1 cellular context compared by ENCODE assay signal in the genomic region with DNA sequence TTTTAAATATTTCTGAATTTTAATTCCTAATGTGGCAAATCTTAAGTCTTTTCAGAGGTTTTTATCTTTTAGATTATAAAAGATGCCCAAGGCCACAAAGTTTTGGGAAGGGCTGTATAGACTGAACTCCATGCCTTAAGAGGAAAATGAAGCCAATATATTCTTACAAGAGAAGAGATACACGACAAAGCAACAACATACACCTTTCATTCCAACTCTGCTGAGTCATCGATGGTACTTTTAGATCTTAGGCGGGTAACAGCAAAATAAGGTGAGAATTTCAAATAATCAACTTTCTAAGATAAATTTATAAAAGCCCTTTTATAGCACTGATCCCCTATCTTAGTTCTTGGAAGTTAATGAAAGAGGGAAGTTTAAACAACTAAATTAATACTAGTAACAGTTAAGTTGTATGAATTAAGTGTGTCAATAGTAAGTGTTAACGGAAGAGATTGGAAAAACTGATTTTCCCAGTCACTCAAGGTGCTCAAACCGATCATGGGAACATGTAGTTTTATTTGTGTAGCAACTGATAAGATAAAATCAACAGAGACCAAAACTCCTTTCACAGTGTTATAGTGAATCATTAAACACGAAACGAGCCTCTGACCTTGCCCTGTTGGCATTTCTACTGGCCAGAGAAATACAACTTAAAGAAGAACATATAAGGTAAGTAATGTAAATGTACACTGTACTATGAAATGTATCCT.
TF ChIP-seq lines count a peak whose summit lies in the region.

No MANE protein-coding gene starts in this region.

TF ChIP-seq in HepG2, 621 proteins besides CTCF, POLR2A, EP300 and RAD21 (continued from another document and continues in another):
- TF ChIP-seq, protein P1, sequence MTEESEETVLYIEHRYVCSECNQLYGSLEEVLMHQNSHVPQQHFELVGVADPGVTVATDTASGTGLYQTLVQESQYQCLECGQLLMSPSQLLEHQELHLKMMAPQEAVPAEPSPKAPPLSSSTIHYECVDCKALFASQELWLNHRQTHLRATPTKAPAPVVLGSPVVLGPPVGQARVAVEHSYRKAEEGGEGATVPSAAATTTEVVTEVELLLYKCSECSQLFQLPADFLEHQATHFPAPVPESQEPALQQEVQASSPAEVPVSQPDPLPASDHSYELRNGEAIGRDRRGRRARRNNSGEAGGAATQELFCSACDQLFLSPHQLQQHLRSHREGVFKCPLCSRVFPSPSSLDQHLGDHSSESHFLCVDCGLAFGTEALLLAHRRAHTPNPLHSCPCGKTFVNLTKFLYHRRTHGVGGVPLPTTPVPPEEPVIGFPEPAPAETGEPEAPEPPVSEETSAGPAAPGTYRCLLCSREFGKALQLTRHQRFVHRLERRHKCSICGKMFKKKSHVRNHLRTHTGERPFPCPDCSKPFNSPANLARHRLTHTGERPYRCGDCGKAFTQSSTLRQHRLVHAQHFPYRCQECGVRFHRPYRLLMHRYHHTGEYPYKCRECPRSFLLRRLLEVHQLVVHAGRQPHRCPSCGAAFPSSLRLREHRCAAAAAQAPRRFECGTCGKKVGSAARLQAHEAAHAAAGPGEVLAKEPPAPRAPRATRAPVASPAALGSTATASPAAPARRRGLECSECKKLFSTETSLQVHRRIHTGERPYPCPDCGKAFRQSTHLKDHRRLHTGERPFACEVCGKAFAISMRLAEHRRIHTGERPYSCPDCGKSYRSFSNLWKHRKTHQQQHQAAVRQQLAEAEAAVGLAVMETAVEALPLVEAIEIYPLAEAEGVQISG (CRISPR knock-in tag; IDR thresholded peaks at IDR 0.05), result no peak
- TF ChIP-seq KDM6A (CRISPR knock-in tag; IDR thresholded peaks at IDR 0.05; ENCODE audit: low read depth) (peak; percentile 29; the same call in 1 of the 2 replicates), ZMYM2 (CRISPR knock-in tag; IDR thresholded peaks at IDR 0.05) (no peak), MYC (CRISPR knock-in tag; IDR thresholded peaks at IDR 0.05; ENCODE audit: borderline replicate concordance) (no peak), ZSCAN12 (CRISPR knock-in tag; IDR thresholded peaks at IDR 0.05) (no peak), TBX2 (CRISPR knock-in tag; IDR thresholded peaks at IDR 0.05; ENCODE audit: borderline replicate concordance) (peak; percentile 70; the same call in 1 of the 2 replicates), GATAD2A (CRISPR knock-in tag; IDR thresholded peaks at IDR 0.05) (peak; percentile 56), GFI1 (CRISPR knock-in tag; IDR thresholded peaks at IDR 0.05; ENCODE audit: borderline replicate concordance) (peak; percentile 97), FOXO1 (CRISPR knock-in tag; IDR thresholded peaks at IDR 0.05) (no peak), ZNF83 (CRISPR knock-in tag; IDR thresholded peaks at IDR 0.05; ENCODE audit: borderline replicate concordance) (no peak), FOXA3 (CRISPR knock-in tag; IDR thresholded peaks at IDR 0.05) (peak; percentile 87), SOX5 (CRISPR knock-in tag; IDR thresholded peaks at IDR 0.05; ENCODE audit: borderline replicate concordance) (peak; percentile 69; the same call in 1 of the 2 replicates), NFIC (IDR thresholded peaks at IDR 0.05; ENCODE audit: low read length) (peak; percentile 54; the same call in 1 of the 2 replicates), GATA4 (IDR thresholded peaks at IDR 0.05; ENCODE audit: borderline replicate concordance, low read depth) (peak; percentile 79; the same call in 1 of the 2 replicates), MED1 (CRISPR knock-in tag; IDR thresholded peaks at IDR 0.05) (0 out of 2 replicates have a peak, but pooled peaks have one; percentile 30)
- TF ChIP-seq, protein P2, sequence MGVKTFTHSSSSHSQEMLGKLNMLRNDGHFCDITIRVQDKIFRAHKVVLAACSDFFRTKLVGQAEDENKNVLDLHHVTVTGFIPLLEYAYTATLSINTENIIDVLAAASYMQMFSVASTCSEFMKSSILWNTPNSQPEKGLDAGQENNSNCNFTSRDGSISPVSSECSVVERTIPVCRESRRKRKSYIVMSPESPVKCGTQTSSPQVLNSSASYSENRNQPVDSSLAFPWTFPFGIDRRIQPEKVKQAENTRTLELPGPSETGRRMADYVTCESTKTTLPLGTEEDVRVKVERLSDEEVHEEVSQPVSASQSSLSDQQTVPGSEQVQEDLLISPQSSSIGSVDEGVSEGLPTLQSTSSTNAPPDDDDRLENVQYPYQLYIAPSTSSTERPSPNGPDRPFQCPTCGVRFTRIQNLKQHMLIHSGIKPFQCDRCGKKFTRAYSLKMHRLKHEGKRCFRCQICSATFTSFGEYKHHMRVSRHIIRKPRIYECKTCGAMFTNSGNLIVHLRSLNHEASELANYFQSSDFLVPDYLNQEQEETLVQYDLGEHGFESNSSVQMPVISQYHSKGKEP (CRISPR knock-in tag; IDR thresholded peaks at IDR 0.05), result no peak
- TF ChIP-seq, protein P3, sequence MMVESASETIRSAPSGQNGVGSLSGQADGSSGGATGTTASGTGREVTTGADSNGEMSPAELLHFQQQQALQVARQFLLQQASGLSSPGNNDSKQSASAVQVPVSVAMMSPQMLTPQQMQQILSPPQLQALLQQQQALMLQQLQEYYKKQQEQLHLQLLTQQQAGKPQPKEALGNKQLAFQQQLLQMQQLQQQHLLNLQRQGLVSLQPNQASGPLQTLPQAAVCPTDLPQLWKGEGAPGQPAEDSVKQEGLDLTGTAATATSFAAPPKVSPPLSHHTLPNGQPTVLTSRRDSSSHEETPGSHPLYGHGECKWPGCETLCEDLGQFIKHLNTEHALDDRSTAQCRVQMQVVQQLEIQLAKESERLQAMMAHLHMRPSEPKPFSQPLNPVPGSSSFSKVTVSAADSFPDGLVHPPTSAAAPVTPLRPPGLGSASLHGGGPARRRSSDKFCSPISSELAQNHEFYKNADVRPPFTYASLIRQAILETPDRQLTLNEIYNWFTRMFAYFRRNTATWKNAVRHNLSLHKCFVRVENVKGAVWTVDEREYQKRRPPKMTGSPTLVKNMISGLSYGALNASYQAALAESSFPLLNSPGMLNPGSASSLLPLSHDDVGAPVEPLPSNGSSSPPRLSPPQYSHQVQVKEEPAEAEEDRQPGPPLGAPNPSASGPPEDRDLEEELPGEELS (CRISPR knock-in tag; IDR thresholded peaks at IDR 0.05), result peak; percentile 78
- TF ChIP-seq, protein P4, sequence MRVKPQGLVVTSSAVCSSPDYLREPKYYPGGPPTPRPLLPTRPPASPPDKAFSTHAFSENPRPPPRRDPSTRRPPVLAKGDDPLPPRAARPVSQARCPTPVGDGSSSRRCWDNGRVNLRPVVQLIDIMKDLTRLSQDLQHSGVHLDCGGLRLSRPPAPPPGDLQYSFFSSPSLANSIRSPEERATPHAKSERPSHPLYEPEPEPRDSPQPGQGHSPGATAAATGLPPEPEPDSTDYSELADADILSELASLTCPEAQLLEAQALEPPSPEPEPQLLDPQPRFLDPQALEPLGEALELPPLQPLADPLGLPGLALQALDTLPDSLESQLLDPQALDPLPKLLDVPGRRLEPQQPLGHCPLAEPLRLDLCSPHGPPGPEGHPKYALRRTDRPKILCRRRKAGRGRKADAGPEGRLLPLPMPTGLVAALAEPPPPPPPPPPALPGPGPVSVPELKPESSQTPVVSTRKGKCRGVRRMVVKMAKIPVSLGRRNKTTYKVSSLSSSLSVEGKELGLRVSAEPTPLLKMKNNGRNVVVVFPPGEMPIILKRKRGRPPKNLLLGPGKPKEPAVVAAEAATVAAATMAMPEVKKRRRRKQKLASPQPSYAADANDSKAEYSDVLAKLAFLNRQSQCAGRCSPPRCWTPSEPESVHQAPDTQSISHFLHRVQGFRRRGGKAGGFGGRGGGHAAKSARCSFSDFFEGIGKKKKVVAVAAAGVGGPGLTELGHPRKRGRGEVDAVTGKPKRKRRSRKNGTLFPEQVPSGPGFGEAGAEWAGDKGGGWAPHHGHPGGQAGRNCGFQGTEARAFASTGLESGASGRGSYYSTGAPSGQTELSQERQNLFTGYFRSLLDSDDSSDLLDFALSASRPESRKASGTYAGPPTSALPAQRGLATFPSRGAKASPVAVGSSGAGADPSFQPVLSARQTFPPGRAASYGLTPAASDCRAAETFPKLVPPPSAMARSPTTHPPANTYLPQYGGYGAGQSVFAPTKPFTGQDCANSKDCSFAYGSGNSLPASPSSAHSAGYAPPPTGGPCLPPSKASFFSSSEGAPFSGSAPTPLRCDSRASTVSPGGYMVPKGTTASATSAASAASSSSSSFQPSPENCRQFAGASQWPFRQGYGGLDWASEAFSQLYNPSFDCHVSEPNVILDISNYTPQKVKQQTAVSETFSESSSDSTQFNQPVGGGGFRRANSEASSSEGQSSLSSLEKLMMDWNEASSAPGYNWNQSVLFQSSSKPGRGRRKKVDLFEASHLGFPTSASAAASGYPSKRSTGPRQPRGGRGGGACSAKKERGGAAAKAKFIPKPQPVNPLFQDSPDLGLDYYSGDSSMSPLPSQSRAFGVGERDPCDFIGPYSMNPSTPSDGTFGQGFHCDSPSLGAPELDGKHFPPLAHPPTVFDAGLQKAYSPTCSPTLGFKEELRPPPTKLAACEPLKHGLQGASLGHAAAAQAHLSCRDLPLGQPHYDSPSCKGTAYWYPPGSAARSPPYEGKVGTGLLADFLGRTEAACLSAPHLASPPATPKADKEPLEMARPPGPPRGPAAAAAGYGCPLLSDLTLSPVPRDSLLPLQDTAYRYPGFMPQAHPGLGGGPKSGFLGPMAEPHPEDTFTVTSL (CRISPR knock-in tag; IDR thresholded peaks at IDR 0.05; ENCODE audit: borderline replicate concordance), result peak; percentile 81; the same call in 1 of the 2 replicates
- TF ChIP-seq, protein P5, sequence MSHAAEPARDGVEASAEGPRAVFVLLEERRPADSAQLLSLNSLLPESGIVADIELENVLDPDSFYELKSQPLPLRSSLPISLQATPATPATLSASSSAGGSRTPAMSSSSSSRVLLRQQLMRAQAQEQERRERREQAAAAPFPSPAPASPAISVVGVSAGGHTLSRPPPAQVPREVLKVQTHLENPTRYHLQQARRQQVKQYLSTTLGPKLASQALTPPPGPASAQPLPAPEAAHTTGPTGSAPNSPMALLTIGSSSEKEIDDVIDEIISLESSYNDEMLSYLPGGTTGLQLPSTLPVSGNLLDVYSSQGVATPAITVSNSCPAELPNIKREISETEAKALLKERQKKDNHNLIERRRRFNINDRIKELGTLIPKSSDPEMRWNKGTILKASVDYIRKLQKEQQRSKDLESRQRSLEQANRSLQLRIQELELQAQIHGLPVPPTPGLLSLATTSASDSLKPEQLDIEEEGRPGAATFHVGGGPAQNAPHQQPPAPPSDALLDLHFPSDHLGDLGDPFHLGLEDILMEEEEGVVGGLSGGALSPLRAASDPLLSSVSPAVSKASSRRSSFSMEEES (CRISPR knock-in tag; IDR thresholded peaks at IDR 0.05), result peak; percentile 76; the same call in 1 of the 2 replicates
- TF ChIP-seq, protein P6, sequence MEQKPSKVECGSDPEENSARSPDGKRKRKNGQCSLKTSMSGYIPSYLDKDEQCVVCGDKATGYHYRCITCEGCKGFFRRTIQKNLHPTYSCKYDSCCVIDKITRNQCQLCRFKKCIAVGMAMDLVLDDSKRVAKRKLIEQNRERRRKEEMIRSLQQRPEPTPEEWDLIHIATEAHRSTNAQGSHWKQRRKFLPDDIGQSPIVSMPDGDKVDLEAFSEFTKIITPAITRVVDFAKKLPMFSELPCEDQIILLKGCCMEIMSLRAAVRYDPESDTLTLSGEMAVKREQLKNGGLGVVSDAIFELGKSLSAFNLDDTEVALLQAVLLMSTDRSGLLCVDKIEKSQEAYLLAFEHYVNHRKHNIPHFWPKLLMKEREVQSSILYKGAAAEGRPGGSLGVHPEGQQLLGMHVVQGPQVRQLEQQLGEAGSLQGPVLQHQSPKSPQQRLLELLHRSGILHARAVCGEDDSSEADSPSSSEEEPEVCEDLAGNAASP (CRISPR knock-in tag; IDR thresholded peaks at IDR 0.05; ENCODE audit: borderline replicate concordance), result 0 out of 2 replicates have a peak, but pooled peaks have one; percentile 12
- TF ChIP-seq, protein P7, sequence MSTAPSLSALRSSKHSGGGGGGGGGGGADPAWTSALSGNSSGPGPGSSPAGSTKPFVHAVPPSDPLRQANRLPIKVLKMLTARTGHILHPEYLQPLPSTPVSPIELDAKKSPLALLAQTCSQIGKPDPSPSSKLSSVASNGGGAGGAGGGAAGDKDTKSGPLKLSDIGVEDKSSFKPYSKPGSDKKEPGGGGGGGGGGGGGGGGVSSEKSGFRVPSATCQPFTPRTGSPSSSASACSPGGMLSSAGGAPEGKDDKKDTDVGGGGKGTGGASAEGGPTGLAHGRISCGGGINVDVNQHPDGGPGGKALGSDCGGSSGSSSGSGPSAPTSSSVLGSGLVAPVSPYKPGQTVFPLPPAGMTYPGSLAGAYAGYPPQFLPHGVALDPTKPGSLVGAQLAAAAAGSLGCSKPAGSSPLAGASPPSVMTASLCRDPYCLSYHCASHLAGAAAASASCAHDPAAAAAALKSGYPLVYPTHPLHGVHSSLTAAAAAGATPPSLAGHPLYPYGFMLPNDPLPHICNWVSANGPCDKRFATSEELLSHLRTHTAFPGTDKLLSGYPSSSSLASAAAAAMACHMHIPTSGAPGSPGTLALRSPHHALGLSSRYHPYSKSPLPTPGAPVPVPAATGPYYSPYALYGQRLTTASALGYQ (CRISPR knock-in tag; IDR thresholded peaks at IDR 0.05), result peak; percentile 71
- TF ChIP-seq, protein P8, sequence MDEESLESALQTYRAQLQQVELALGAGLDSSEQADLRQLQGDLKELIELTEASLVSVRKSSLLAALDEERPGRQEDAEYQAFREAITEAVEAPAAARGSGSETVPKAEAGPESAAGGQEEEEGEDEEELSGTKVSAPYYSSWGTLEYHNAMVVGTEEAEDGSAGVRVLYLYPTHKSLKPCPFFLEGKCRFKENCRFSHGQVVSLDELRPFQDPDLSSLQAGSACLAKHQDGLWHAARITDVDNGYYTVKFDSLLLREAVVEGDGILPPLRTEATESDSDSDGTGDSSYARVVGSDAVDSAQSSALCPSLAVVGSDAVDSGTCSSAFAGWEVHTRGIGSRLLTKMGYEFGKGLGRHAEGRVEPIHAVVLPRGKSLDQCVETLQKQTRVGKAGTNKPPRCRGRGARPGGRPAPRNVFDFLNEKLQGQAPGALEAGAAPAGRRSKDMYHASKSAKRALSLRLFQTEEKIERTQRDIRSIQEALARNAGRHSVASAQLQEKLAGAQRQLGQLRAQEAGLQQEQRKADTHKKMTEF (CRISPR knock-in tag; IDR thresholded peaks at IDR 0.05), result 0 out of 2 replicates have a peak, but pooled peaks have one; percentile 19
- TF ChIP-seq, protein P9, sequence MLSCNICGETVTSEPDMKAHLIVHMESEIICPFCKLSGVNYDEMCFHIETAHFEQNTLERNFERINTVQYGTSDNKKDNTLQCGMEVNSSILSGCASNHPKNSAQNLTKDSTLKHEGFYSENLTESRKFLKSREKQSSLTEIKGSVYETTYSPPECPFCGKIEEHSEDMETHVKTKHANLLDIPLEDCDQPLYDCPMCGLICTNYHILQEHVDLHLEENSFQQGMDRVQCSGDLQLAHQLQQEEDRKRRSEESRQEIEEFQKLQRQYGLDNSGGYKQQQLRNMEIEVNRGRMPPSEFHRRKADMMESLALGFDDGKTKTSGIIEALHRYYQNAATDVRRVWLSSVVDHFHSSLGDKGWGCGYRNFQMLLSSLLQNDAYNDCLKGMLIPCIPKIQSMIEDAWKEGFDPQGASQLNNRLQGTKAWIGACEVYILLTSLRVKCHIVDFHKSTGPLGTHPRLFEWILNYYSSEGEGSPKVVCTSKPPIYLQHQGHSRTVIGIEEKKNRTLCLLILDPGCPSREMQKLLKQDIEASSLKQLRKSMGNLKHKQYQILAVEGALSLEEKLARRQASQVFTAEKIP (CRISPR knock-in tag; IDR thresholded peaks at IDR 0.05; ENCODE audit: borderline replicate concordance), result no peak
- TF ChIP-seq, protein P10, sequence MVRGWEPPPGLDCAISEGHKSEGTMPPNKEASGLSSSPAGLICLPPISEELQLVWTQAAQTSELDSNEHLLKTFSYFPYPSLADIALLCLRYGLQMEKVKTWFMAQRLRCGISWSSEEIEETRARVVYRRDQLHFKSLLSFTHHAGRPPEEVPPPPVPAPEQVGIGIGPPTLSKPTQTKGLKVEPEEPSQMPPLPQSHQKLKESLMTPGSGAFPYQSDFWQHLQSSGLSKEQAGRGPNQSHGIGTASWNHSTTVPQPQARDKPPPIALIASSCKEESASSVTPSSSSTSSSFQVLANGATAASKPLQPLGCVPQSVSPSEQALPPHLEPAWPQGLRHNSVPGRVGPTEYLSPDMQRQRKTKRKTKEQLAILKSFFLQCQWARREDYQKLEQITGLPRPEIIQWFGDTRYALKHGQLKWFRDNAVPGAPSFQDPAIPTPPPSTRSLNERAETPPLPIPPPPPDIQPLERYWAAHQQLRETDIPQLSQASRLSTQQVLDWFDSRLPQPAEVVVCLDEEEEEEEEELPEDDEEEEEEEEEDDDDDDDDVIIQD (CRISPR knock-in tag; IDR thresholded peaks at IDR 0.05; ENCODE audit: low read depth), result peak; percentile 62; the same call in 1 of the 2 replicates
